Comparison of ENCODE assay signal across 11 cellular contexts in the genomic region with DNA sequence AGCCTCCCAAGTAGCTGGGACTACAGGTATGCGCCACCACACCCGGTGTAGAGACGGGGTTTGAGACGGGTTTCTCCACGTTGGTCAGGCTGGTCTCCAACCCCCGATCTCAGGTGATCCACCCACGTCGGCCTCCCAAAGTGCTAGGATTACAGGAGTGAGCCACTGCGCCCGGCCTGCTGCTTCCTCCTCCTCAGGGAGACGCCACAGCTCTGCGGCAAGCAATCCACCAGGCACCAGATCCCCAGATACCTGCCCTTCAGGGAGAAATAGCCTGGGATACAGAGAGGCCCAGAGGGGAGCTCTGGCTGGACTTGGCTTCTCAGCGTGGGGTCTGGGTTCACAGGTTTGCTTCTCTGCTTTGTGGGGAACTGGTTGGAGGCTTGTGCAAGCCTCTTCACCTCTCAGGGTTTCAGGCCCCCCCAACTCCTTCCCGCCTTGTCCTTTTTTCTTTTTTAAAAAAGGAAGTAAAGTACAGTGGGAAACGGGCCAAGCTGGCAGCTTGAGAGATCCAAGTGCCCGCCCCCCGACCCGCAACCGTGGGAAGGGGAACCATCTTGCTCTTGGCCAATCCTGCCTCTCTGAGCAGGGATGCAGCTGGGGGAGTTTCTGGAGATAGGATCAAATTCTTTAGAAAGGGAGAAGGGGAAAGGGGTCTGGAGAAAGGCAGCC. TPM values are rescaled to one million over a fixed set of nuclear protein-coding genes. Genes with fewer than 3 reads are reported as not detected.
A peak's percentile ranks its signal among the peaks of the same experiment; 100 is the strongest.
DNase-seq lines count a peak whose midpoint lies in the region; ATAC-seq and TF ChIP-seq lines count a peak whose summit lies in the region.
"Had no signal": no experiment of that assay in that cellular context is flagged by ENCODE, and none has a peak within 500 bp of the region (broad histone marks: within the 10 kb centered on the region; RNA-seq: fewer than 3 reads in every experiment).

No MANE protein-coding gene starts in this region.

- H3K27ac Mint-ChIP-seq in activated naive CD4-positive, alpha-beta T cell treated with anti-CD3 and anti-CD28 coated beads, Interleukin-2, amount 50 U/mL, for 24 hours, result no peak overlapping the region
- H3K27ac Mint-ChIP-seq in activated naive CD4-positive, alpha-beta T cell treated with anti-CD3 and anti-CD28 coated beads, Interleukin-2, amount 50 U/mL, for 72 hours, result no peak overlapping the region
- H3K27ac Mint-ChIP-seq in activated B cell treated with CpG ODN at 0.5 μM for 24 hours (no peak overlapping the region), type B pancreatic cell (no peak overlapping the region)
- H3K27ac Mint-ChIP-seq: CD4-positive, CD25-positive, alpha-beta regulatory T cell had no signal

- no peaks in the 10 kb centered on the region for H3K27me3 Mint-ChIP-seq in activated naive CD4-positive, alpha-beta T cell treated with anti-CD3 and anti-CD28 coated beads, Interleukin-2, amount 50 U/mL, for 24 hours
- H3K27me3 Mint-ChIP-seq in activated B cell treated with CpG ODN at 0.5 μM for 24 hours (peaks cover 5% of the 10 kb centered on the region), type B pancreatic cell (peaks cover 10% of the 10 kb centered on the region)

- H3K9me3 Mint-ChIP-seq in activated naive CD4-positive, alpha-beta T cell treated with anti-CD3 and anti-CD28 coated beads, Interleukin-2, amount 50 U/mL, for 24 hours, result no peaks in the 10 kb centered on the region
- no peaks in the 10 kb centered on the region for H3K9me3 Mint-ChIP-seq in activated naive CD4-positive, alpha-beta T cell treated with anti-CD3 and anti-CD28 coated beads, Interleukin-2, amount 50 U/mL, for 72 hours
- H3K9me3 Mint-ChIP-seq in activated B cell treated with CpG ODN at 0.5 μM for 24 hours (no peaks in the 10 kb centered on the region), type B pancreatic cell (peaks cover 8% of the 10 kb centered on the region)

- CTCF ChIA-PET in activated B cell treated with CpG ODN at 0.5 μM for 24 hours (lab: Charles Lee), result interaction anchor here (1.6 kb wide), 1 partner anchor 16 kb away, joined by 4 read pairs; no protein-coding TSS in a partner anchor

- no peaks in the 10 kb centered on the region for H3K36me3 ChIP-seq in iPS-20b (ENCODE audit: insufficient read depth, low read depth, low read length)
- H3K36me3 ChIP-seq in thyroid gland, result no peaks in the 10 kb centered on the region

- H3K36me3 Mint-ChIP-seq in activated naive CD4-positive, alpha-beta T cell treated with anti-CD3 and anti-CD28 coated beads, Interleukin-2, amount 50 U/mL, for 24 hours, result no peaks in the 10 kb centered on the region
- H3K36me3 Mint-ChIP-seq in activated naive CD4-positive, alpha-beta T cell treated with anti-CD3 and anti-CD28 coated beads, Interleukin-2, amount 50 U/mL, for 72 hours, result no peaks in the 10 kb centered on the region
- no peaks in the 10 kb centered on the region for H3K36me3 Mint-ChIP-seq in activated B cell treated with CpG ODN at 0.5 μM for 24 hours (ENCODE audit: low read depth)
- peaks cover 4% of the 10 kb centered on the region for H3K36me3 Mint-ChIP-seq in type B pancreatic cell
- H3K36me3 Mint-ChIP-seq: CD4-positive, CD25-positive, alpha-beta regulatory T cell had no signal

- H3K27ac ChIP-seq in iPS-20b (ENCODE audit: low read length) (no peak overlapping the region), thyroid gland (peak overlapping the region in 1 of 3 donors; percentile 88)
- H3K27ac ChIP-seq: KMS-11 had no signal

- H3K4me1 ChIP-seq in iPS-20b (ENCODE audit: insufficient read depth, low read length) (peaks cover 2% of the 10 kb centered on the region; the same call in 1 of the 2 replicates), thyroid gland (peaks cover 18 to 30% of the 10 kb centered on the region in 2 donors)

- H3K9me3 ChIP-seq in iPS-20b (ENCODE audit: insufficient read depth, low read depth, low read length), result no peaks in the 10 kb centered on the region
- H3K9me3 ChIP-seq in thyroid gland, result no peaks in the 10 kb centered on the region

- intact Hi-C loops in activated B cell treated with CpG ODN at 0.5 μM for 24 hours (cut with micrococcal nuclease), result loop anchor here (5.0 to 10.0 kb wide), 3 partner anchors 277 to 367 kb away; a partner anchor contains a TSS
- intact Hi-C loops in thyroid gland (cut with DNase I), result no loop called here

- no peak for DNase-seq in activated naive CD4-positive, alpha-beta T cell treated with anti-CD3 and anti-CD28 coated beads, Interleukin-2, amount 50 U/mL, for 72 hours (ENCODE audit: low spot score in 2 of 2)
- DNase-seq in activated B cell treated with CpG ODN at 0.5 μM for 24 hours, result no peak
- no peak for DNase-seq in type B pancreatic cell (ENCODE audit: extremely low spot score, unreplicated experiment)
- no peak for DNase-seq in activated effector memory CD4-positive, alpha-beta T cell treated with Interleukin-2 at 50 U/mL for 16 hours
- no peak for DNase-seq in thyroid gland
- DNase-seq in activated CD8-positive, alpha-beta memory T cell treated with anti-CD3 and anti-CD28 coated beads for 24 hours, result no peak
- DNase-seq: CD4-positive, CD25-positive, alpha-beta regulatory T cell; PC-3 had no signal

- H3K4me1 Mint-ChIP-seq in activated naive CD4-positive, alpha-beta T cell treated with anti-CD3 and anti-CD28 coated beads, Interleukin-2, amount 50 U/mL, for 24 hours, result peaks cover 14% of the 10 kb centered on the region
- H3K4me1 Mint-ChIP-seq in activated B cell treated with CpG ODN at 0.5 μM for 24 hours (peaks cover 15% of the 10 kb centered on the region), type B pancreatic cell (ENCODE audit: unreplicated experiment) (peaks cover 23% of the 10 kb centered on the region)

- no peak for TF ChIP-seq POLR2A in thyroid gland (IDR thresholded peaks at IDR 0.05)

- peak overlapping the region; percentile 24; the same call in 1 of the 2 replicates for H3K9ac ChIP-seq in iPS-20b (ENCODE audit: low read depth, low read length)

- WGBS in thyroid gland, 2 donors, result 85% methylated on average over 16 to 19 of the region's 19 CpGs

- no peak for TF ChIP-seq CTCF in activated B cell treated with CpG ODN at 0.5 μM for 24 hours (IDR thresholded peaks at IDR 0.05)
- no peak for TF ChIP-seq CTCF in type B pancreatic cell (conservative IDR thresholded peaks at IDR 0.05)
- no peak for TF ChIP-seq CTCF in thyroid gland (IDR thresholded peaks at IDR 0.05)

- H3K4me3 ChIP-seq in iPS-20b (ENCODE audit: low read length), result peak overlapping the region; percentile 74; the same call in 1 of the 2 replicates
- no peak overlapping the region for H3K4me3 ChIP-seq in thyroid gland (replicated peaks in 1 of 3)

- no peak for ATAC-seq in activated naive CD4-positive, alpha-beta T cell treated with anti-CD3 and anti-CD28 coated beads, Interleukin-2, amount 50 U/mL, for 72 hours
- ATAC-seq in activated B cell treated with CpG ODN at 0.5 μM for 24 hours (ENCODE audit: low read depth), result no peak
- ATAC-seq: PC-3 had no signal

- H3K4me3 Mint-ChIP-seq in activated naive CD4-positive, alpha-beta T cell treated with anti-CD3 and anti-CD28 coated beads, Interleukin-2, amount 50 U/mL, for 24 hours, result peak overlapping the region; percentile 33
- peak overlapping the region; percentile 59 for H3K4me3 Mint-ChIP-seq in activated B cell treated with CpG ODN at 0.5 μM for 24 hours
- peak overlapping the region; percentile 93 for H3K4me3 Mint-ChIP-seq in type B pancreatic cell

- POLR2A ChIA-PET in activated B cell treated with CpG ODN at 0.5 μM for 24 hours (lab: Charles Lee), result interaction anchor here (0.7 to 1.8 kb wide), 3 partner anchors 28 to 77 kb away, joined by 3 to 8 read pairs (median 4); a partner anchor contains a TSS

- H3K27me3 ChIP-seq in iPS-20b (ENCODE audit: insufficient read depth, low read length) (peaks cover 62% of the 10 kb centered on the region), thyroid gland (no peaks in the 10 kb centered on the region)

RNA-seq across cellular contexts. Expression of a gene that starts 2.6 kb away (rescaled TPM):
- 10 to 100 TPM in 1 of 2 donors, 1 to 10 TPM in 1; 7.1 to 11.9 TPM for total RNA-seq in activated naive CD4-positive, alpha-beta T cell treated with anti-CD3 and anti-CD28 coated beads, Interleukin-2, amount 50 U/mL, for 72 hours
- total RNA-seq in activated B cell treated with CpG ODN at 0.5 μM for 24 hours (1.1 and 1.3 TPM in 2 replicates), type B pancreatic cell (ENCODE audit: low replicate concordance) (4.3 and 26.8 TPM in 2 replicates), thyroid gland (10 to 100 TPM in 3 of 4 donors, 1 to 10 TPM in 1; 8.5 to 24.5 (median 13.8) TPM)

RNA-seq across cellular contexts. Expression of a gene that starts 28.1 kb away (rescaled TPM):
- 10 to 100 TPM; 17.2 to 31.2 TPM for total RNA-seq in activated naive CD4-positive, alpha-beta T cell treated with anti-CD3 and anti-CD28 coated beads, Interleukin-2, amount 50 U/mL, for 72 hours
- total RNA-seq in activated B cell treated with CpG ODN at 0.5 μM for 24 hours (26.7 and 27.1 TPM in 2 replicates), type B pancreatic cell (ENCODE audit: low replicate concordance) (45.3 and 82.0 TPM in 2 replicates), thyroid gland (100 to 1,000 TPM; 133 to 198 (median 167) TPM)

Comparison
In these comparisons a context has a peak if more than half of its experiments do, and no peak if none do; other contexts are left out.
1. H3K4me3 Mint-ChIP-seq: peak in every context shown above with its lines; median percentile 93 in type B pancreatic cell; 59 in activated B cell treated with CpG ODN at 0.5 μM for 24 hours; 33 in activated naive CD4-positive, alpha-beta T cell treated with anti-CD3 and anti-CD28 coated beads, Interleukin-2, amount 50 U/mL, for 24 hours.